ENCODE assay signal across 26 cellular contexts in genomic region chr2:166433457-166433856, GRCh38. TPM values are rescaled to one million over a fixed set of nuclear protein-coding genes. Genes with fewer than 3 reads are reported as not detected.
DNase-seq lines count a peak whose midpoint lies in the region; ATAC-seq, FAIRE-seq and TF ChIP-seq lines count a peak whose summit lies in the region.
"Had no signal": no experiment of that assay in that cellular context is flagged by ENCODE, and none has a peak within 500 bp of the region (broad histone marks: within the 10 kb centered on the region; RNA-seq: fewer than 3 reads in every experiment).

No MANE protein-coding gene starts in this region.

- WGBS in HepG2 (ENCODE audit: low lambda C conversion rate): 0% methylated on average over 1 of the region's 1 CpG
- WGBS in right lobe of liver (ENCODE audit: insufficient coverage, low coverage, low lambda C conversion rate, missing lambda C conversion rate): 31% methylated on average over 1 of the region's 1 CpG
- WGBS in pancreas, 2 donors: 13 to 18% methylated on average over 1 of the region's 1 CpG

- H3K27ac ChIP-seq in HepG2 (ENCODE audit: extremely low read length, insufficient read depth, low read length) (no peak overlapping the region), right lobe of liver (no peak overlapping the region), pancreas (peak overlapping the region in 2 of 4 donors; percentile 51 to 75)
- H3K27ac ChIP-seq: A549; BLaER1 treated with 17β-estradiol and CSF1 and Interleukin-3, amounts not matched to agents 10 nM and 100 nM had no signal

- in situ Hi-C loops in HepG2 (cut with HindIII; ENCODE audit: extremely low pct_ligation_motif_present, low pct_unique_long_range_greater_than_20kb): no loop called here

- TF ChIP-seq POLR2A in HepG2 (IDR thresholded peaks at IDR 0.05; ENCODE audit: insufficient read depth in 1 of 2, low read depth in 2 of 2, low read length in 2 of 2) (no peak), right lobe of liver (IDR thresholded peaks at IDR 0.05) (no peak)

- TF ChIP-seq RAD21 in HepG2 (CRISPR knock-in tag; IDR thresholded peaks at IDR 0.05): no peak

- TF ChIP-seq EP300 in HepG2 (IDR thresholded peaks at IDR 0.05; ENCODE audit: low read depth in 2 of 2, low read length in 2 of 2): peak in 1 of 2 experiments; percentile 40; a peak in 1 of 4 replicates
- no peak for TF ChIP-seq EP300 in HepG2 (CRISPR knock-in tag; IDR thresholded peaks at IDR 0.05; ENCODE audit: borderline replicate concordance)

- no peaks in the 10 kb centered on the region for H4K20me1 ChIP-seq in HepG2 (ENCODE audit: insufficient read depth, low read length)
- H4K20me1 ChIP-seq: BLaER1 treated with 17β-estradiol and CSF1 and Interleukin-3, amounts not matched to agents 10 nM and 100 nM had no signal

- no peaks in the 10 kb centered on the region for H3K79me2 ChIP-seq in HepG2 (ENCODE audit: insufficient read depth, low read length)

- H3K27me3 ChIP-seq in HepG2 (ENCODE audit: control insufficient read depth in 1 of 2, insufficient read depth in 2 of 2, low read length in 2 of 2) (no peaks in the 10 kb centered on the region), right lobe of liver (no peaks in the 10 kb centered on the region), pancreas (no peaks in the 10 kb centered on the region)
- H3K27me3 ChIP-seq: BE2C; BLaER1 treated with 17β-estradiol and CSF1 and Interleukin-3, amounts not matched to agents 10 nM and 100 nM had no signal

- peak; percentile 86 for ATAC-seq in HepG2
- no peak for ATAC-seq in right lobe of liver
- ATAC-seq in WTC11: no peak
- peak; percentile 76 to 95 (median 90) for ATAC-seq in pancreas
- ATAC-seq: A549 had no signal

- H3K4me2 ChIP-seq in HepG2 (ENCODE audit: low read depth, low read length): no peak overlapping the region
- H3K4me2 ChIP-seq: A549; BLaER1 treated with 17β-estradiol and CSF1 and Interleukin-3, amounts not matched to agents 10 nM and 100 nM had no signal

- peak; percentile 67 for DNase-seq in HepG2 (ENCODE audit: low spot score)
- DNase-seq in right lobe of liver: no peak
- DNase-seq in WTC11 (ENCODE audit: low spot score): no peak
- DNase-seq in pancreas: peak in 3 of 6 donors; percentile 10 to 33 (median 19)
- DNase-seq in NCI-H1417 treated with DMSO at 0.1 percent for 48 hours (lab: John Stamatoyannopoulos, UW): no peak
- DNase-seq in GM10266 (ENCODE audit: extremely low spot score): no peak
- DNase-seq: 8988T; ACHN; AML-193; BE2C; CD4-positive, alpha-beta T cell; CD8-positive, alpha-beta memory T cell; DMS 273 treated with DMSO at 0.1 percent for 48 hours; DMS79; EL; GDM1; GOT3; HFFc6 had no signal

- H3K4me3 ChIP-seq in HepG2 (replicated peaks in 1 of 3; ENCODE audit: insufficient read depth in 1 of 3, low read depth in 2 of 3, low read length in 3 of 3): no peak overlapping the region
- H3K4me3 ChIP-seq in right lobe of liver: no peak overlapping the region
- no peak overlapping the region for H3K4me3 ChIP-seq in pancreas
- H3K4me3 ChIP-seq: A549; BLaER1 treated with 17β-estradiol and CSF1 and Interleukin-3, amounts not matched to agents 10 nM and 100 nM; HAP-1 had no signal

- intact Hi-C loops in HepG2 (cut with micrococcal nuclease; ENCODE audit: unreplicated experiment) (no loop called here), right lobe of liver (cut with DNase I) (no loop called here), pancreas (cut with DNase I) (no loop called here)

- no peaks in the 10 kb centered on the region for H3K9me3 ChIP-seq in HepG2 (ENCODE audit: low read length)
- no peaks in the 10 kb centered on the region for H3K9me3 ChIP-seq in right lobe of liver
- H3K9me3 ChIP-seq in pancreas: no peaks in the 10 kb centered on the region
- H3K9me3 ChIP-seq: A549, BE2C, HAP-1 had no signal

- no peak overlapping the region for H3K4me3 Mint-ChIP-seq in WTC11
- H3K4me3 Mint-ChIP-seq: CD14-positive monocyte; CD4-positive, alpha-beta T cell; CD8-positive, alpha-beta memory T cell; HFFc6 had no signal

- FAIRE-seq in HepG2 (lab: Jason Lieb, UNC): no peak
- no peak for FAIRE-seq in pancreas (lab: Jason Lieb, UNC)
- FAIRE-seq: A549, D721Med, GM12891, GM18507, H54 had no signal

- no peak overlapping the region for H3K9ac ChIP-seq in HepG2 (ENCODE audit: insufficient read depth, low read depth, low read length)
- H3K9ac ChIP-seq: BLaER1 treated with 17β-estradiol and CSF1 and Interleukin-3, amounts not matched to agents 10 nM and 100 nM had no signal

- no peaks in the 10 kb centered on the region; the same call in 1 of the 2 replicates for H3K27me3 Mint-ChIP-seq in WTC11 (ENCODE audit: low read depth)
- H3K27me3 Mint-ChIP-seq: CD4-positive, alpha-beta T cell; CD8-positive, alpha-beta memory T cell had no signal

- TF ChIP-seq CTCF in HepG2 (CRISPR knock-in tag; IDR thresholded peaks at IDR 0.05) (no peak), right lobe of liver (IDR thresholded peaks at IDR 0.05) (no peak), WTC11 (IDR thresholded peaks at IDR 0.05) (no peak), pancreas (IDR thresholded peaks at IDR 0.05) (no peak), GM10266 (IDR thresholded peaks at IDR 0.05; ENCODE audit: control insufficient read depth, insufficient read depth, low read depth, missing control alignments) (no peak)

- BruUV-seq in HepG2 (replicated peaks; lab: Mats Ljungman, UMichigan): no TSS peak

- no peak overlapping the region for H2AFZ ChIP-seq in HepG2 (ENCODE audit: low read length)

- peaks cover 22% of the 10 kb centered on the region for H3K9me3 Mint-ChIP-seq in WTC11
- H3K9me3 Mint-ChIP-seq: CD4-positive, alpha-beta T cell; HFFc6 had no signal

- CTCF ChIA-PET in HepG2 (lab: Yijun Ruan, JAX; ENCODE audit: low intra/inter-chr PET ratio, low total read pairs): no interaction called here
- CTCF ChIA-PET in WTC11 (lab: Charles Lee): interaction anchor here (0.7 kb wide), 1 partner anchor 16 kb away, joined by 5 read pairs; no protein-coding TSS in a partner anchor

- H3K36me3 Mint-ChIP-seq in WTC11: peaks cover 15% of the 10 kb centered on the region
- H3K36me3 Mint-ChIP-seq: CD14-positive monocyte; CD8-positive, alpha-beta memory T cell had no signal

- H3K36me3 ChIP-seq in HepG2 (replicated peaks in 1 of 2; ENCODE audit: control insufficient read depth in 1 of 2, insufficient read depth in 2 of 2, low read length in 2 of 2) (no peaks in the 10 kb centered on the region), right lobe of liver (no peaks in the 10 kb centered on the region), pancreas (no peaks in the 10 kb centered on the region)
- H3K36me3 ChIP-seq: BE2C; BLaER1 treated with 17β-estradiol and CSF1 and Interleukin-3, amounts not matched to agents 10 nM and 100 nM; HAP-1 had no signal

- H3K4me1 Mint-ChIP-seq in WTC11: peaks cover 8% of the 10 kb centered on the region
- H3K4me1 Mint-ChIP-seq: CD8-positive, alpha-beta memory T cell had no signal

- POLR2A ChIA-PET in HepG2 (lab: Yijun Ruan, JAX) (no interaction called here), WTC11 (lab: Charles Lee) (no interaction called here)

- H3K4me1 ChIP-seq in HepG2 (ENCODE audit: insufficient read depth, low read length) (peaks cover 19% of the 10 kb centered on the region), right lobe of liver (no peaks in the 10 kb centered on the region), pancreas (peaks cover 10 to 20% (median 13%) of the 10 kb centered on the region in 3 donors)
- H3K4me1 ChIP-seq: A549; BE2C; BLaER1 treated with 17β-estradiol and CSF1 and Interleukin-3, amounts not matched to agents 10 nM and 100 nM; HAP-1 had no signal

- H3K27ac Mint-ChIP-seq in WTC11: no peak overlapping the region
- H3K27ac Mint-ChIP-seq: CD14-positive monocyte; CD4-positive, alpha-beta T cell; CD8-positive, alpha-beta memory T cell; HFFc6 had no signal

TF ChIP-seq in HepG2, 621 proteins besides CTCF, POLR2A, EP300 and RAD21 (continues in another document):
- TF ChIP-seq MED1 (CRISPR knock-in tag; IDR thresholded peaks at IDR 0.05): peak; percentile 43; the same call in 1 of the 2 replicates

TF ChIP-seq in WTC11, 78 proteins besides CTCF, POLR2A, EP300 and RAD21:
- TF ChIP-seq GABPB1 (CRISPR knock-in tag; IDR thresholded peaks at IDR 0.05) (peak; percentile 47; the same call in 1 of the 2 replicates), NR1H2 (CRISPR knock-in tag; IDR thresholded peaks at IDR 0.05) (no peak)

RNA-seq across cellular contexts. Expression of gene SCN9A, which starts 57.7 kb away (rescaled TPM):
- total RNA-seq in HepG2 (2016; rRNA removed; fragmentation: Illumina TruSeq; extraction: Trizol): 11.8 and 15.3 TPM in 2 replicates
- total RNA-seq in HepG2 (2016; cell fraction: cytosol; rRNA removed; fragmentation: Illumina TruSeq; extraction: Trizol; ENCODE audit: low read depth): 4.6 and 5.4 TPM in 2 replicates
- total RNA-seq in HepG2 (2016; cell fraction: insoluble cytoplasmic fraction; rRNA removed; fragmentation: Illumina TruSeq; extraction: Trizol): 10.9 and 14.0 TPM in 2 replicates
- total RNA-seq in HepG2 (2016; cell fraction: membrane; rRNA removed; fragmentation: Illumina TruSeq; extraction: Trizol): 4.7 and 5.8 TPM in 2 replicates
- total RNA-seq in HepG2 (2016; cell fraction: nucleus; rRNA removed; fragmentation: Illumina TruSeq; extraction: Trizol): 45.1 and 45.3 TPM in 2 replicates
- polyA plus RNA-seq in HepG2 (2011; rRNA removed): 21.3 and 24.3 TPM in 2 replicates
- 10.3 and 17.9 TPM in 2 replicates for polyA plus RNA-seq in HepG2 (2011; cell fraction: cytosol; rRNA removed)
- polyA plus RNA-seq in HepG2 (2011; cell fraction: nucleus; rRNA removed): 29.3 and 38.2 TPM in 2 replicates
- polyA plus RNA-seq in HepG2 (2012): 25.3 and 36.3 TPM in 2 replicates
- polyA plus RNA-seq in HepG2 (2016; cell fraction: cytosol; fragmentation: Illumina TruSeq; extraction: Trizol; ENCODE audit: low read depth): 0.32 and 0.35 TPM in 2 replicates
- 4.4 and 4.8 TPM in 2 replicates for polyA plus RNA-seq in HepG2 (2016; cell fraction: insoluble cytoplasmic fraction; fragmentation: Illumina TruSeq; extraction: Trizol; ENCODE audit: low read depth)
- polyA plus RNA-seq in HepG2 (2016; cell fraction: membrane; fragmentation: Illumina TruSeq; extraction: Trizol; ENCODE audit: low read depth): 1.00 and 1.2 TPM in 2 replicates
- 22.4 and 24.9 TPM in 2 replicates for polyA plus RNA-seq in HepG2 (2016; cell fraction: nucleus; fragmentation: Illumina TruSeq; extraction: Trizol; ENCODE audit: insufficient read depth, low read depth)
- 0.19 and 185 TPM in 2 replicates for polyA minus RNA-seq in HepG2 (2011; rRNA and poly(A)+ RNA removed; ENCODE audit: low replicate concordance)
- polyA minus RNA-seq in HepG2 (2011; cell fraction: cytosol; rRNA and poly(A)+ RNA removed): 35.5 and 50.2 TPM in 2 replicates
- polyA minus RNA-seq in HepG2 (2011; cell fraction: nucleus; rRNA and poly(A)+ RNA removed): 398 and 438 TPM in 2 replicates
- 10 to 100 TPM in 1 of 6 experiments, 1 to 10 TPM in 5; 2.1 to 10.2 (median 5.1) TPM for total RNA-seq in right lobe of liver
- total RNA-seq in WTC11 (2021): 7.3 to 9.8 TPM (median 8.2 TPM) in 3 replicates
- total RNA-seq in pancreas: 10 to 100 TPM in 1 of 6 donors, 1 to 10 TPM in 5; 2.8 to 20.5 (median 3.6) TPM
- 1 to 10 TPM; 1.6 to 3.3 TPM for polyA plus RNA-seq in pancreas
- total RNA-seq: CD8-positive, alpha-beta memory T cell had no signal
- polyA plus RNA-seq: CD8-positive, alpha-beta memory T cell had no signal

Comparison
In these comparisons a context has a peak if more than half of its experiments do, and no peak if none do; other contexts are left out.
1. ATAC-seq: peak in HepG2 (single experiment) and pancreas (4 of 4); none in right lobe of liver (0 of 4) and WTC11 (single experiment).
2. Of the 50 proteins assayed by ChIP-seq in both HepG2 and WTC11: peak only in HepG2: TCF7; only in WTC11: GABPB1; in both: none; in neither: 48.